Comparison of ENCODE assay signal across 18 cellular contexts in genomic region chr17:39655105-39655504, GRCh38. TPM values are rescaled to one million over a fixed set of nuclear protein-coding genes. Genes with fewer than 3 reads are reported as not detected.
"Had no signal": no experiment of that assay in that cellular context is flagged by ENCODE, and none has a peak within 500 bp of the region (broad histone marks: within the 10 kb centered on the region; RNA-seq: fewer than 3 reads in every experiment).

No MANE protein-coding gene starts in this region.

- H3K27me3 ChIP-seq: brain microvascular endothelial cell, tibial nerve, uterus had no signal

- ATAC-seq: activated T-helper 17 cell treated with anti-CD3 and anti-CD28 coated beads, Interleukin-2, amount 50 U/mL, for 72 hours; mucosa of descending colon; natural killer cell; stimulated activated memory B cell treated with anti-CD40 and anti-IgM and Interleukin-4, amounts not matched to agents 10 μg/mL and 1 μg/mL and 100 μg/mL, for 72 hours had no signal

- H3K27ac ChIP-seq: brain microvascular endothelial cell, epithelial cell of prostate, left ventricle myocardium inferior, uterus had no signal

- DNase-seq: activated CD4-positive, alpha-beta T cell treated with anti-CD3 and anti-CD28 coated beads, Interleukin-2, amount 50 U/mL, for 1 hour; activated naive CD8-positive, alpha-beta T cell treated with anti-CD3 and anti-CD28 coated beads, Interleukin-2, amount 10 ng/mL, durations not matched to agents 7 days and 5 days; brain microvascular endothelial cell; effector memory CD4-positive, alpha-beta T cell; foreskin melanocyte; left ventricle myocardium inferior; mucosa of descending colon; natural killer cell; retina; uterus had no signal

- H3K9me3 ChIP-seq: left ventricle myocardium inferior, mucosa of descending colon, tibial nerve, uterus had no signal

- H3K36me3 Mint-ChIP-seq: natural killer cell had no signal

- H3K27ac Mint-ChIP-seq: activated naive CD8-positive, alpha-beta T cell treated with anti-CD3 and anti-CD28 coated beads, Interleukin-2, amount 10 ng/mL, durations not matched to agents 7 days and 5 days; activated T-helper 17 cell treated with anti-CD3 and anti-CD28 coated beads, Interleukin-2, amount 50 U/mL, for 72 hours; natural killer cell had no signal

- H3K4me3 Mint-ChIP-seq: activated naive CD8-positive, alpha-beta T cell treated with anti-CD3 and anti-CD28 coated beads, Interleukin-2, amount 10 ng/mL, durations not matched to agents 7 days and 5 days; activated T-helper 17 cell treated with anti-CD3 and anti-CD28 coated beads, Interleukin-2, amount 50 U/mL, for 72 hours; natural killer cell; stimulated activated memory B cell treated with anti-CD40 and anti-IgM and Interleukin-4, amounts not matched to agents 10 μg/mL and 1 μg/mL and 100 μg/mL, for 72 hours had no signal

- H3K27me3 Mint-ChIP-seq: activated naive CD8-positive, alpha-beta T cell treated with anti-CD3 and anti-CD28 coated beads, Interleukin-2, amount 10 ng/mL, durations not matched to agents 7 days and 5 days; activated T-helper 17 cell treated with anti-CD3 and anti-CD28 coated beads, Interleukin-2, amount 50 U/mL, for 72 hours; stimulated activated memory B cell treated with anti-CD40 and anti-IgM and Interleukin-4, amounts not matched to agents 10 μg/mL and 1 μg/mL and 100 μg/mL, for 72 hours had no signal

- H3K9me3 Mint-ChIP-seq: activated naive CD8-positive, alpha-beta T cell treated with anti-CD3 and anti-CD28 coated beads, Interleukin-2, amount 10 ng/mL, durations not matched to agents 7 days and 5 days; activated T-helper 17 cell treated with anti-CD3 and anti-CD28 coated beads, Interleukin-2, amount 50 U/mL, for 72 hours; natural killer cell; stimulated activated memory B cell treated with anti-CD40 and anti-IgM and Interleukin-4, amounts not matched to agents 10 μg/mL and 1 μg/mL and 100 μg/mL, for 72 hours had no signal

RNA-seq across cellular contexts. Expression of gene PNMT, which starts 13.1 kb away (rescaled TPM):
- total RNA-seq: activated naive CD8-positive, alpha-beta T cell treated with anti-CD3 and anti-CD28 coated beads, Interleukin-2, amount 10 ng/mL, durations not matched to agents 7 days and 5 days; activated T-helper 17 cell treated with anti-CD3 and anti-CD28 coated beads, Interleukin-2, amount 50 U/mL, for 72 hours; fibroblast of lung; kidney epithelial cell; T-helper 2 cell treated with Interferon-gamma antibody and Interleukin-4, amounts not matched to agents 100 ng/mL and 5 ng/mL, for 36 hours had no signal

RNA-seq across cellular contexts. Expression of gene PPP1R1B, which starts 28.4 kb away (rescaled TPM):
- total RNA-seq: activated CD8-positive, alpha-beta memory T cell treated with anti-CD3 and anti-CD28 coated beads for 36 hours; activated naive CD8-positive, alpha-beta T cell treated with anti-CD3 and anti-CD28 coated beads, Interleukin-2, amount 10 ng/mL, durations not matched to agents 7 days and 5 days; activated T-helper 17 cell treated with anti-CD3 and anti-CD28 coated beads, Interleukin-2, amount 50 U/mL, for 72 hours; kidney epithelial cell; natural killer cell; T-helper 2 cell treated with Interferon-gamma antibody and Interleukin-4, amounts not matched to agents 100 ng/mL and 5 ng/mL, for 36 hours had no signal
